ENCODE assay signal across 1 cellular context in genomic region chr16:70739389-70739788, GRCh38.
TF ChIP-seq lines count a peak whose summit lies in the region.

No MANE protein-coding gene starts in this region.

TF ChIP-seq in liver, 16 proteins besides CTCF, POLR2A, EP300 and RAD21 (continued from another document):
- TF ChIP-seq GABPA (IDR thresholded peaks at IDR 0.05 in 1 of 2, conservative IDR thresholded peaks at IDR 0.05 in 1 of 2): no peak
- TF ChIP-seq, protein P1, sequence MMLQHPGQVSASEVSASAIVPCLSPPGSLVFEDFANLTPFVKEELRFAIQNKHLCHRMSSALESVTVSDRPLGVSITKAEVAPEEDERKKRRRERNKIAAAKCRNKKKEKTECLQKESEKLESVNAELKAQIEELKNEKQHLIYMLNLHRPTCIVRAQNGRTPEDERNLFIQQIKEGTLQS (IDR thresholded peaks at IDR 0.05): no peak
- no peak for TF ChIP-seq RXRA (IDR thresholded peaks at IDR 0.05)
- no peak for TF ChIP-seq HNF4G (IDR thresholded peaks at IDR 0.05)
- TF ChIP-seq NR2F2 (IDR thresholded peaks at IDR 0.05): no peak
- TF ChIP-seq HNF4A (conservative IDR thresholded peaks at IDR 0.05): no peak
- no peak for TF ChIP-seq ZBTB33 (IDR thresholded peaks at IDR 0.05)
- no peak for TF ChIP-seq TAF1 (conservative IDR thresholded peaks at IDR 0.05)
